10 cellular contexts compared by ENCODE assay signal in the genomic region with DNA sequence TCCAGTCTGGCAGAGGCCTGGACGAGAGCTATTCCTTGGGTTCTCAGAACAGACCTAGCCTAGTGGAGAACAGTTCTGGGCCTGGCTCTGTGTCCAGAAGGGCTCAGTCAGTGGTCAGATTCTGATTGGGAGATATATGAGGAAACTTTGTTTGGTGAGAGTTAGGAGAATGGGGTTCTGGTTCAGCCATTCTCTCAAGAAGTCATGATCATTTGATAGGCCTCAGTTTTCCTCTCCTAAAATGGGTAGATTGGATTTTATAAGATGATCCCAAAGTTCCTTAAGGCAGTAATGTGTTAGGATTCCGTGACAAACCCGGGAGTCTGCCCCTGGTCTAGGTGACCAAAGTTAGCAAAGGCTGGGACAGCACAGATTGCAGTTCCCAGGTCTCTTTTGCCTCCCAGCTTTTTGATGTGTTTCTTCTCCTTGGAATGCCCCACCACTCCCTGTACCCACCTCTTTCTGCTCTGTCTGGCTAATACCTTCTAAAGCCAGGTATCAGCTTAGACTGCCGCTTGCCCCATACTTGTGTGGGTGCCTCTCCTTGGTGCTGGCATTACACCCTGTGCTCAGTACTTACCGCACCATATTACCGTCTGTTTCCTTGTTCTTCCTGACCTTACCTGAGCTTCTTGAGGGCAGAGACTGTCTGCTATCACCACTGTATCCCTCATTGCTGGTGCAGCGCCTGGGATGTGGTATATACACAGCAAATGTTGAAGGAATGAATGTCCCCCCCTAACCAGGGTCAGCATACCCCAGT. TPM values are rescaled to one million over a fixed set of nuclear protein-coding genes. Genes with fewer than 3 reads are reported as not detected.
A peak's percentile ranks its signal among the peaks of the same experiment; 100 is the strongest.
DNase-seq lines count a peak whose midpoint lies in the region; ATAC-seq, FAIRE-seq and TF ChIP-seq lines count a peak whose summit lies in the region.
"Had no signal": no experiment of that assay in that cellular context is flagged by ENCODE, and none has a peak within 500 bp of the region (broad histone marks: within the 10 kb centered on the region; RNA-seq: fewer than 3 reads in every experiment).

No MANE protein-coding gene starts in this region.

- POLR2A ChIA-PET in A549 (lab: Yijun Ruan, JAX): no interaction called here

- WGBS in A549 (ENCODE audit: missing lambda C conversion rate): 71% methylated on average over 7 of the region's 7 CpGs
- no CpG with 5 or more reads among the region's 7 CpGs for WGBS in neuronal stem cell (ENCODE audit: extremely low coverage in 2 of 2, insufficient read length in 2 of 2, insufficient replicate concordance in 1 of 2), 2 donors

- peaks cover 18% of the 10 kb centered on the region for H3K9me3 ChIP-seq in A549
- peaks cover 14% of the 10 kb centered on the region; the same call in 1 of the 2 replicates for H3K9me3 ChIP-seq in Loucy (ENCODE audit: insufficient read depth, low read depth, low read length)
- peaks cover 0 to 17% of the 10 kb centered on the region in 2 donors for H3K9me3 ChIP-seq in neuronal stem cell (replicated peaks in 1 of 2; ENCODE audit: control insufficient read depth in 2 of 2, insufficient read depth in 1 of 2, low read depth in 1 of 2, low read length in 2 of 2)

- H3K4me3 ChIP-seq in A549 (no peak overlapping the region), Loucy (ENCODE audit: low read length, poor library complexity, severe bottlenecking) (peak overlapping the region; percentile 53), neuronal stem cell (ENCODE audit: low read length in 2 of 2) (no peak overlapping the region)

- no peak overlapping the region for H3K23ac ChIP-seq in neuronal stem cell (ENCODE audit: low read depth, low read length, poor library complexity)

- H2AK5ac ChIP-seq in neuronal stem cell (ENCODE audit: low read depth, low read length): peak overlapping the region; percentile 23

- peaks cover 100% of the 10 kb centered on the region for H3K79me2 ChIP-seq in Loucy (ENCODE audit: insufficient read depth, low read length)

- no peak for TF ChIP-seq CTCF in A549 (IDR thresholded peaks at IDR 0.05)
- no peak for TF ChIP-seq CTCF in Loucy (conservative IDR thresholded peaks at IDR 0.05; ENCODE audit: low read length)
- no peak for TF ChIP-seq CTCF in endothelial cell (IDR thresholded peaks at IDR 0.05; ENCODE audit: unreplicated experiment)

- no peaks in the 10 kb centered on the region for H3F3A ChIP-seq in Loucy (ENCODE audit: low read depth)

- H2AFZ ChIP-seq in Loucy (ENCODE audit: low read length): no peak overlapping the region
- no peak overlapping the region for H2AFZ ChIP-seq in neuronal stem cell (ENCODE audit: low read length)

- FAIRE-seq in A549 (lab: Jason Lieb, UNC): no peak

- H3K36me3 Mint-ChIP-seq in endothelial cell (ENCODE audit: low read depth, unreplicated experiment): peaks cover 20% of the 10 kb centered on the region

- no peak overlapping the region for H3K4ac ChIP-seq in neuronal stem cell (ENCODE audit: low read length)

- H3K4me1 Mint-ChIP-seq in endothelial cell (ENCODE audit: unreplicated experiment): peaks cover 63% of the 10 kb centered on the region

- peak overlapping the region; percentile 74 for H3K4me3 Mint-ChIP-seq in endothelial cell (ENCODE audit: unreplicated experiment)

- no peak for DNase-seq in A549 (ENCODE audit: low read depth in 1 of 2, low spot score in 1 of 2)
- no peak for DNase-seq in endothelial cell (ENCODE audit: low spot score)
- no peak for DNase-seq in neuronal stem cell (ENCODE audit: low spot score)
- no peak for DNase-seq in GM19238 (ENCODE audit: insufficient read length, low spot score)
- no peak for DNase-seq in RKO (ENCODE audit: low spot score)
- DNase-seq in iPS-NIHi7 (ENCODE audit: extremely low spot score): no peak
- DNase-seq: NCI-H524 treated with DMSO at 0.1 percent for 48 hours, T1000 had no signal

- H3K27ac Mint-ChIP-seq in endothelial cell (ENCODE audit: unreplicated experiment): peak overlapping the region; percentile 89

- H3K14ac ChIP-seq in neuronal stem cell (ENCODE audit: low read length): peak overlapping the region; percentile 60

- H4K91ac ChIP-seq in neuronal stem cell (ENCODE audit: low read depth, low read length, poor library complexity): no peak overlapping the region

- no peak for TF ChIP-seq RAD21 in A549 (conservative IDR thresholded peaks at IDR 0.05 in 1 of 2, IDR thresholded peaks at IDR 0.05 in 1 of 2)

- H2BK12ac ChIP-seq in neuronal stem cell (ENCODE audit: low read length): no peak overlapping the region

- no peaks in the 10 kb centered on the region for H3K9me3 Mint-ChIP-seq in endothelial cell (ENCODE audit: unreplicated experiment)

- peaks cover 14% of the 10 kb centered on the region for H4K20me1 ChIP-seq in Loucy (ENCODE audit: insufficient read depth, low read length, poor library complexity, severe bottlenecking)

- H3K4me1 ChIP-seq in A549: peaks cover 23% of the 10 kb centered on the region
- peaks cover 55% of the 10 kb centered on the region for H3K4me1 ChIP-seq in Loucy (ENCODE audit: insufficient read depth, low read length, poor library complexity, severe bottlenecking)
- H3K4me1 ChIP-seq in neuronal stem cell (ENCODE audit: control insufficient read depth in 2 of 2, insufficient read depth in 1 of 2, low read depth in 1 of 2, low read length in 2 of 2): peaks cover 48 to 61% of the 10 kb centered on the region in 2 donors

- H3K4me2 ChIP-seq in A549: peak overlapping the region; percentile 31; the same call in 1 of the 3 replicates
- peak overlapping the region; percentile 72 for H3K4me2 ChIP-seq in Loucy (ENCODE audit: low read depth, low read length, poor library complexity, severe bottlenecking)
- H3K4me2 ChIP-seq in neuronal stem cell (ENCODE audit: insufficient read depth, low read length, poor library complexity, severe bottlenecking): no peak overlapping the region

- TF ChIP-seq EP300 in A549 (IDR thresholded peaks at IDR 0.05): no peak

- peak overlapping the region; percentile 73 for H3K18ac ChIP-seq in neuronal stem cell (ENCODE audit: low read length)

- H3K79me1 ChIP-seq in neuronal stem cell (ENCODE audit: low read depth, low read length): no peaks in the 10 kb centered on the region

- H3K36me3 ChIP-seq in Loucy (ENCODE audit: insufficient read depth, low read length) (peaks cover 14% of the 10 kb centered on the region), neuronal stem cell (replicated peaks in 1 of 2; ENCODE audit: control insufficient read depth in 2 of 2, insufficient read depth in 2 of 2, low read length in 2 of 2) (no peaks in the 10 kb centered on the region)

- H2BK15ac ChIP-seq in neuronal stem cell (ENCODE audit: low read length): no peak overlapping the region

- H2BK120ac ChIP-seq in neuronal stem cell (ENCODE audit: low read depth, low read length): no peak overlapping the region

- no peak overlapping the region for H4K8ac ChIP-seq in neuronal stem cell (ENCODE audit: low read depth, low read length)

- H3K27me3 Mint-ChIP-seq in endothelial cell (ENCODE audit: unreplicated experiment): peaks cover 2% of the 10 kb centered on the region

- no peak overlapping the region for H2BK5ac ChIP-seq in neuronal stem cell (ENCODE audit: low read length)

- CTCF ChIA-PET in A549 (lab: Yijun Ruan, JAX): interaction anchor here (1.2 to 3.2 kb wide), 4 partner anchors 11 to 90 kb away, joined by 3 to 9 read pairs (median 8); no protein-coding TSS in a partner anchor

- no peak for TF ChIP-seq POLR2A in A549 (IDR thresholded peaks at IDR 0.05; ENCODE audit: low read length)

- peak overlapping the region in 1 of 2 experiments; percentile 48; a peak in 1 of 6 replicates for H3K27ac ChIP-seq in A549
- no peak overlapping the region for H3K27ac ChIP-seq in neuronal stem cell (replicated peaks; ENCODE audit: low read length)

- no peaks in the 10 kb centered on the region for H3K9me2 ChIP-seq in Loucy (replicated peaks; ENCODE audit: low read depth, low read length)

- no peaks in the 10 kb centered on the region for H3K27me3 ChIP-seq in Loucy (ENCODE audit: insufficient read depth, low read length, poor library complexity, severe bottlenecking)
- H3K27me3 ChIP-seq in neuronal stem cell (ENCODE audit: control insufficient read depth in 3 of 3, insufficient read depth in 3 of 3, low read depth in 1 of 3, low read length in 3 of 3): no peaks in the 10 kb centered on the region

- H3K9ac ChIP-seq in Loucy (ENCODE audit: low read depth, low read length, poor library complexity, severe bottlenecking): peak overlapping the region; percentile 64
- peak overlapping the region; percentile 17 for H3K9ac ChIP-seq in neuronal stem cell (ENCODE audit: low read depth, low read length, poor library complexity)

- ATAC-seq in A549 (0 out of 6 replicates have a peak, but pooled peaks of 1 of the 2 experiments have one; percentile 21), GM21528 (IDR thresholded peaks at IDR 0.05; ENCODE audit: low FRiP score, unreplicated experiment) (no peak)

TF ChIP-seq in A549, 52 proteins besides CTCF, POLR2A, EP300 and RAD21:
- TF ChIP-seq KDM1A (IDR thresholded peaks at IDR 0.05; ENCODE audit: low read depth): peak; percentile 78; the same call in 1 of the 2 replicates
- TF ChIP-seq, protein P1, sequence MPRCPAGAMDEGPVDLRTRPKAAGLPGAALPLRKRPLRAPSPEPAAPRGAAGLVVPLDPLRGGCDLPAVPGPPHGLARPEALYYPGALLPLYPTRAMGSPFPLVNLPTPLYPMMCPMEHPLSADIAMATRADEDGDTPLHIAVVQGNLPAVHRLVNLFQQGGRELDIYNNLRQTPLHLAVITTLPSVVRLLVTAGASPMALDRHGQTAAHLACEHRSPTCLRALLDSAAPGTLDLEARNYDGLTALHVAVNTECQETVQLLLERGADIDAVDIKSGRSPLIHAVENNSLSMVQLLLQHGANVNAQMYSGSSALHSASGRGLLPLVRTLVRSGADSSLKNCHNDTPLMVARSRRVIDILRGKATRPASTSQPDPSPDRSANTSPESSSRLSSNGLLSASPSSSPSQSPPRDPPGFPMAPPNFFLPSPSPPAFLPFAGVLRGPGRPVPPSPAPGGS (IDR thresholded peaks at IDR 0.05): no peak

RNA-seq across cellular contexts. Expression of gene SUSD6, which starts 25.5 kb away (rescaled TPM):
- 7.0 and 7.9 TPM in 2 replicates for polyA plus RNA-seq in A549 (2011; rRNA removed)
- polyA plus RNA-seq in A549 (2012; cell fraction: cytosol; rRNA removed): 2.3 and 3.3 TPM in 2 replicates
- polyA plus RNA-seq in A549 (2012; cell fraction: nucleus; rRNA removed): 6.9 and 7.5 TPM in 2 replicates
- 4.3 to 4.5 TPM (median 4.5 TPM) in 3 replicates for polyA plus RNA-seq in A549 (2017; fragmentation: RNase III; extraction: RNeasy Plus Mini Kit Qiagen cat#74134 plus additional on column Dnase treatment)
- 8.7 and 9.1 TPM in 2 replicates for polyA minus RNA-seq in A549 (2011; rRNA and poly(A)+ RNA removed)
- 71.5 TPM for total RNA-seq in endothelial cell (ENCODE audit: unreplicated experiment)
- polyA plus RNA-seq in neuronal stem cell (2013, experiment 1 of 2): 5.6 TPM
- 5.6 TPM for polyA plus RNA-seq in neuronal stem cell (2013, experiment 2 of 2)
